In the genomic region with DNA sequence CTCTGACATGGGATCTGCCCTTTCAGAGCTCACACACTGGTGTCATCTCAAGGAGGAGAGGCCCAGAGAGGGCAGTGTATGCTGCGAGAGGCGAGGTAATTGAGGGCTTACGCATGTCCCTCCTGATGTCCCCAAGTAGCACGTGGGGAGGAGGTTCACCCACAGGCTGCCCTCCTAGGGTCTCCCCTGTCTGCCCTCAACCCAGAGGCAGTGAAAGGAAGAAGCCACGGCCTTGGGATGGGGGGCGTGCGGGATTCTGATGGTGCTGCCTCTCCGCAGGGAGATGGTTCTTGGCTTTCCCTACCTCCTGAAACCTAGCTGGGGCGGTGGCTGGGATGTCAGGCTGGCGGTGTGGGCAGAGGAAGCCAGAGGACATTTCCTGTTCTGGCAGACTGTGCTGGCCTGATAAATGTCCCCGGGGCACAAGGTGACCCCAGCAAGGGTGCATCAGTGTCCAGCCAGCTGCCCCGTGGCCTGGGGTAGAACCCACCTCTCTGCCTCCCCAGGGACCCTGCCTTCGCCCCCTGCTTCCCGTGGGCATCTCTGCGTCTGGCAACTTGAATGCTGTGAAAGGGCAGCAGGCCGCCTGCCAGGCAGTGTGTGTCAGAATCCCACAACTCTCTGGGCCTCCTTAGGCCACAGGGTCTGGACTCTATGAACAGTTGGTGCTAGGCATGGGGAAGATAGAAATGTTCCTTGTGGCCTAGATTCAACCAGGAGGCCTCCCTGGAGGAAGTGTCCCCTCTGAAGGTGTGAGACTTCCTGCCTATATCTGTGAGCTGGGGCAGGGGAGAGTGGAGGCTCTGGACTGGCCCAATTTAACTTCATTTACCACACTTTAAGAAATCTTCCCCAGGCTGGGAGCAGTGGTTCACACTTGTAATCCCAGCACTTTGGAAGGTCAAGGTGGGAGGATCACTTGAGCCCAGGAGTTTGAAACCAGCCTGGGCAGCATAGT, we compare ENCODE assay signal across 8 cellular contexts. TPM values are rescaled to one million over a fixed set of nuclear protein-coding genes. Genes with fewer than 3 reads are reported as not detected.
DNase-seq lines count a peak whose midpoint lies in the region; ATAC-seq and TF ChIP-seq lines count a peak whose summit lies in the region.

No MANE protein-coding gene starts in this region.

- peak overlapping the region; percentile 84 for H3K4me3 Mint-ChIP-seq in T-helper 17 cell

- H3K27ac ChIP-seq in skin epidermis: peak overlapping the region in 20 of 21 experiments; percentile 12 to 95 (median 76)

- in situ Hi-C loops in GM13976 (cut with MboI; ENCODE audit: low sequenced_read_pairs, unreplicated experiment): no loop called here

- peaks cover 54% of the 10 kb centered on the region for H3K4me1 Mint-ChIP-seq in T-helper 17 cell

- ATAC-seq in T-helper 17 cell (no peak), HG03520 (IDR thresholded peaks at IDR 0.05; ENCODE audit: unreplicated experiment) (no peak), HG02623 (IDR thresholded peaks at IDR 0.05; ENCODE audit: unreplicated experiment) (no peak)

- peaks cover 4% of the 10 kb centered on the region for H3K36me3 Mint-ChIP-seq in T-helper 17 cell (ENCODE audit: low read depth)

- TF ChIP-seq CTCF in GM13976 (IDR thresholded peaks at IDR 0.05; ENCODE audit: borderline replicate concordance, control extremely low read depth, extremely low read depth, insufficient read depth, missing control alignments) (no peak), fibroblast of mammary gland (conservative IDR thresholded peaks at IDR 0.05; ENCODE audit: control insufficient read depth, insufficient read depth, low read depth, low read length) (no peak), GM10266 (IDR thresholded peaks at IDR 0.05; ENCODE audit: control insufficient read depth, insufficient read depth, low read depth, missing control alignments) (no peak)

- peak; percentile 36 for DNase-seq in GM13976 (ENCODE audit: low spot score)
- DNase-seq in T-helper 17 cell: no peak
- peak; percentile 58 for DNase-seq in fibroblast of mammary gland (ENCODE audit: low read depth)
- DNase-seq in NCI-H2029 treated with DMSO at 0.1 percent for 48 hours (lab: John Stamatoyannopoulos, UW): no peak
- no peak for DNase-seq in GM10266 (ENCODE audit: extremely low spot score)

- no peaks in the 10 kb centered on the region for H3K27me3 Mint-ChIP-seq in T-helper 17 cell

- H3K4me3 ChIP-seq in fibroblast of mammary gland (ENCODE audit: control insufficient read depth, low read depth, low read length): no peak overlapping the region
- H3K4me3 ChIP-seq in skin epidermis: peak overlapping the region in 3 of 7 experiments; percentile 2 to 76 (median 22)

- H3K27ac Mint-ChIP-seq in T-helper 17 cell: peak overlapping the region; percentile 97

- no peaks in the 10 kb centered on the region for H3K9me3 ChIP-seq in T-helper 17 cell (ENCODE audit: control insufficient read depth, low read length, poor library complexity, severe bottlenecking)

RNA-seq across cellular contexts. Expression of gene SH2B3, which starts 4.8 kb away (rescaled TPM):
- total RNA-seq in T-helper 17 cell: 10 to 100 TPM; 38.7 to 39.3 TPM

RNA-seq across cellular contexts. Expression of gene PHETA1, which starts 41.6 kb away (rescaled TPM):
- total RNA-seq in T-helper 17 cell: 1 to 10 TPM; 2.1 to 2.5 TPM

Comparison
In these comparisons a context has a peak if more than half of its experiments do, and no peak if none do; other contexts are left out.
1. DNase-seq: peak in GM13976 (single experiment) and fibroblast of mammary gland (single experiment); none in T-helper 17 cell (0 of 3), NCI-H2029 treated with DMSO at 0.1 percent for 48 hours (single experiment) and GM10266 (single experiment).